Comparison of ENCODE assay signal across 8 cellular contexts in genomic region chr2:97011977-97012569, GRCh38. TPM values are rescaled to one million over a fixed set of nuclear protein-coding genes. Genes with fewer than 3 reads are reported as not detected.
DNase-seq lines count a peak whose midpoint lies in the region; ATAC-seq and TF ChIP-seq lines count a peak whose summit lies in the region.

No MANE protein-coding gene starts in this region.

- no peaks in the 10 kb centered on the region for H3K4me1 ChIP-seq in liver (ENCODE audit: control insufficient read depth in 4 of 4, insufficient read depth in 4 of 4, low read length in 3 of 4)

- H3K9me3 Mint-ChIP-seq in stimulated activated effector memory CD8-positive, alpha-beta T cell treated with anti-CD3 and anti-CD28 coated beads, Interleukin-12 subunit alpha, Interleukin-12 subunit beta, amount 100 ng/mL, for 72 hours, result no peaks in the 10 kb centered on the region

- WGBS in liver, result 26% methylated on average over 4 of the region's 4 CpGs

- peak; percentile 45 for TF ChIP-seq CTCF in AG09309 (IDR thresholded peaks at IDR 0.05; ENCODE audit: control insufficient read depth, insufficient read depth, low read depth, low read length, missing control alignments)
- peak; percentile 46 for TF ChIP-seq CTCF in liver (IDR thresholded peaks at IDR 0.05; ENCODE audit: low read depth, low read length, missing input control)

- H3K27me3 ChIP-seq in liver (ENCODE audit: control insufficient read depth in 4 of 4, insufficient read depth in 4 of 4, low read length in 3 of 4), result no peaks in the 10 kb centered on the region

- no peak overlapping the region for H3K4me3 Mint-ChIP-seq in stimulated activated effector memory CD8-positive, alpha-beta T cell treated with anti-CD3 and anti-CD28 coated beads, Interleukin-12 subunit alpha, Interleukin-12 subunit beta, amount 100 ng/mL, for 72 hours

- H3K27ac ChIP-seq in liver (ENCODE audit: low read depth in 1 of 2, low read length in 2 of 2), result no peak overlapping the region

- H3K36me3 ChIP-seq in liver (ENCODE audit: control insufficient read depth in 4 of 4, insufficient read depth in 3 of 4, low read depth in 1 of 4, low read length in 3 of 4), result no peaks in the 10 kb centered on the region

- TF ChIP-seq RAD21 in liver (IDR thresholded peaks at IDR 0.05), result peak; percentile 66 to 80

- H3K9me3 ChIP-seq in liver (ENCODE audit: control insufficient read depth in 4 of 4, low read length in 3 of 4), result no peaks in the 10 kb centered on the region

- ATAC-seq in HG02840 (IDR thresholded peaks at IDR 0.05; ENCODE audit: low FRiP score, unreplicated experiment), result no peak
- no peak for ATAC-seq in stimulated activated effector memory CD8-positive, alpha-beta T cell treated with anti-CD3 and anti-CD28 coated beads, Interleukin-12 subunit alpha, Interleukin-12 subunit beta, amount 100 ng/mL, for 72 hours
- no peak for ATAC-seq in activated CD4-positive, CD25-positive, alpha-beta regulatory T cell treated with anti-CD3 and anti-CD28 coated beads, Interleukin-2, amount 50 U/mL, for 24 hours

- no peak overlapping the region for H3K27ac Mint-ChIP-seq in stimulated activated effector memory CD8-positive, alpha-beta T cell treated with anti-CD3 and anti-CD28 coated beads, Interleukin-12 subunit alpha, Interleukin-12 subunit beta, amount 100 ng/mL, for 72 hours

- H3K4me3 ChIP-seq in AG09309 (ENCODE audit: control insufficient read depth, low read depth, low read length), result no peak overlapping the region
- no peak overlapping the region for H3K4me3 ChIP-seq in liver (ENCODE audit: low read depth in 1 of 3, low read length in 3 of 3)

- no peaks in the 10 kb centered on the region for H3K36me3 Mint-ChIP-seq in stimulated activated effector memory CD8-positive, alpha-beta T cell treated with anti-CD3 and anti-CD28 coated beads, Interleukin-12 subunit alpha, Interleukin-12 subunit beta, amount 100 ng/mL, for 72 hours

- no peak overlapping the region for H3K9ac ChIP-seq in liver (ENCODE audit: low read depth in 1 of 2, low read length in 2 of 2)

- H3K4me1 Mint-ChIP-seq in stimulated activated effector memory CD8-positive, alpha-beta T cell treated with anti-CD3 and anti-CD28 coated beads, Interleukin-12 subunit alpha, Interleukin-12 subunit beta, amount 100 ng/mL, for 72 hours, result no peaks in the 10 kb centered on the region

- peak; percentile 46 for DNase-seq in AG09309 (ENCODE audit: low read depth)
- DNase-seq in GF-D8 (lab: John Stamatoyannopoulos, UW), result peak; percentile 35
- DNase-seq in NCI-H2227 treated with DMSO at 0.1 percent for 48 hours (lab: John Stamatoyannopoulos, UW), result peak; percentile 72
- DNase-seq in astrocyte of the hippocampus (ENCODE audit: low read depth, low spot score), result peak; percentile 74
- DNase-seq in stimulated activated effector memory CD8-positive, alpha-beta T cell treated with anti-CD3 and anti-CD28 coated beads, Interleukin-12 subunit alpha, Interleukin-12 subunit beta, amount 100 ng/mL, for 72 hours (ENCODE audit: low spot score in 2 of 2), result no peak

TF ChIP-seq in liver, 16 proteins besides CTCF, POLR2A, EP300 and RAD21:
- TF ChIP-seq HNF4G (IDR thresholded peaks at IDR 0.05) (no peak), FOXA2 (IDR thresholded peaks at IDR 0.05) (no peak)
TF ChIP-seq in liver: peak in this region for 0.

RNA-seq across cellular contexts. Expression of gene FAM178B, which starts 25.7 kb away (rescaled TPM):
- 10 to 100 TPM in 1 of 2 donors, not detected in 1; 27.3 TPM for total RNA-seq in liver
- not detected for polyA plus RNA-seq in liver

Comparison
In these comparisons a context has a peak if more than half of its experiments do, and no peak if none do; other contexts are left out.
1. DNase-seq: peak in AG09309 (single experiment), GF-D8 (single experiment), NCI-H2227 treated with DMSO at 0.1 percent for 48 hours (single experiment) and astrocyte of the hippocampus (single experiment); none in stimulated activated effector memory CD8-positive, alpha-beta T cell treated with anti-CD3 and anti-CD28 coated beads, Interleukin-12 subunit alpha, Interleukin-12 subunit beta, amount 100 ng/mL, for 72 hours (0 of 2).